Comparison of ENCODE assay signal across 8 cellular contexts in the genomic region with DNA sequence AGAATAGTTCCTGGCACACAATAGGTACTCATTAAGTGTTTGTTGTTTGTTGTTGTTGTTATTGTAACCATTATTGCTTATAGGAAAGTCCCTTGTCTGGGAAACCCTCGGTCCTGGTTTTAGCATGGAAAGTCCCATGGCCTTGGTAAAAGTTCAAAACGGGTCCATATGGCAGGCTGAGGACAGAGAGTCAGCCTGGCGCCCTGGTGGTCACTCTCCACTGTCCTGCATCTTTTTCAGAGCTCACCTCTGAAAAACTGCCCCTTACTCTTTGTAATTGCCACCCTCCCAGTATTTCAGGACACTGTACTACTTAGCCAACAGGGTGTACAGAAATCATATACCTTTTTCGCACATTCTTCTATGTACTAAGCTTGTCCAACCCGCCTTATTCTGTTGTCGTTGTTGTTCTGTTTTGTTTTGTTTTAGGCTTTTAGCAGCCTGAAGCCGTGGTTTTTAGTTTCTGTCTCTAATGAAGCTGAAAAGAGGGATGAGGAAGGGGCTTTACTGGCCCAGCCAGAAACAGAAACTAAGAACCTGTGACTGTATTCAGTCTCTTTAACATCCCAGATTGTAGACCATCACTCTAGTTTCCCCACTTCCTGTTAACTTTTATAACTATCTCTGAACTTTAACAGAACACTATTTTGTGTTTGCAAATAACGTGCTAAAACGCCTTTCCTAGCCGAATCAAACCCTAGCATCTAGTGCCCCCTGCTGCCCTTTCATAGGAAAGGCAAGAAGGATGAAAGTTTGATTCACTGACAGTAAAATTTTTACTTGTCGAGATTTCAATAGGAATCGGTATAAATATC. TPM values are rescaled to one million over a fixed set of nuclear protein-coding genes. Genes with fewer than 3 reads are reported as not detected.
A peak's percentile ranks its signal among the peaks of the same experiment; 100 is the strongest.
DNase-seq lines count a peak whose midpoint lies in the region; ATAC-seq, FAIRE-seq and TF ChIP-seq lines count a peak whose summit lies in the region.

No MANE protein-coding gene starts in this region.

- no peaks in the 10 kb centered on the region for H3K36me3 ChIP-seq in duodenal mucosa (ENCODE audit: control insufficient read depth in 1 of 2, insufficient read depth in 2 of 2, low read length in 2 of 2)
- H3K36me3 ChIP-seq in lung (ENCODE audit: control insufficient read depth in 2 of 2, insufficient read depth in 2 of 2, low read length in 2 of 2) = no peaks in the 10 kb centered on the region

- H3K27ac ChIP-seq in duodenal mucosa (ENCODE audit: low read depth, low read length) (no peak overlapping the region), lung (ENCODE audit: low read depth in 1 of 2, low read length in 1 of 2) (no peak overlapping the region)

- H3K4me3 ChIP-seq in duodenal mucosa (ENCODE audit: low read depth in 1 of 2, low read length in 2 of 2) (peak overlapping the region; percentile 86 to 89), lung (no peak overlapping the region)

- no peaks in the 10 kb centered on the region for H3K9me3 ChIP-seq in duodenal mucosa (ENCODE audit: control insufficient read depth in 1 of 2, low read length in 2 of 2)
- no peaks in the 10 kb centered on the region for H3K9me3 ChIP-seq in lung (ENCODE audit: control insufficient read depth in 2 of 2, insufficient read depth in 1 of 2, low read length in 1 of 2)

- H3K4me1 ChIP-seq in duodenal mucosa (ENCODE audit: control insufficient read depth in 1 of 2, insufficient read depth in 2 of 2, low read length in 2 of 2) = peaks cover 27 to 28% of the 10 kb centered on the region in 2 donors
- peaks cover 0 to 6% of the 10 kb centered on the region in 2 donors for H3K4me1 ChIP-seq in lung (ENCODE audit: control insufficient read depth in 2 of 2, insufficient read depth in 2 of 2, low read length in 2 of 2)

- ATAC-seq in HG03108 (IDR thresholded peaks at IDR 0.05; ENCODE audit: unreplicated experiment) (peak; percentile 36), lung (ENCODE audit: insufficient read depth, low FRiP score) (peak; percentile 81)

- in situ Hi-C loops in GM13977 (cut with MboI; ENCODE audit: low pct_unique_long_range_greater_than_20kb, low sequenced_read_pairs, unreplicated experiment) = loop anchor here (25.0 kb wide), 1 partner anchor 376 kb away; the partner anchor contains the start of gene MCM3

- H3K27me3 ChIP-seq in duodenal mucosa (ENCODE audit: control insufficient read depth in 1 of 2, insufficient read depth in 2 of 2, low read length in 2 of 2) (no peaks in the 10 kb centered on the region), lung (ENCODE audit: control insufficient read depth, insufficient read depth) (no peaks in the 10 kb centered on the region)

- WGBS in lung, 2 donors = 18 to 28% methylated on average over 12 of the region's 12 CpGs

- DNase-seq in GM13977 (ENCODE audit: low spot score) = peak; percentile 81
- peak; percentile 68 to 76 for DNase-seq in NCI-H446 (lab: John Stamatoyannopoulos, UW)
- peak; percentile 43 for DNase-seq in activated CD4-positive, alpha-beta T cell treated with anti-CD3 and anti-CD28 coated beads for 1 hour
- peak; percentile 51 for DNase-seq in lung (ENCODE audit: low spot score)
- DNase-seq in stimulated activated CD8-positive, alpha-beta memory T cell treated with anti-CD3 and anti-CD28 coated beads, Interleukin-2, amount 100 ng/mL, for 1 hour (ENCODE audit: low read depth in 2 of 2) = peak; percentile 23 to 28

- peak; percentile 74 for TF ChIP-seq CTCF in GM13977 (IDR thresholded peaks at IDR 0.05; ENCODE audit: extremely low read depth, insufficient read depth, missing control alignments)
- TF ChIP-seq CTCF in lung (IDR thresholded peaks at IDR 0.05; ENCODE audit: control extremely low read depth, extremely low read depth) = peak; percentile 86

- peak; percentile 96 for FAIRE-seq in A204.1 (lab: Jason Lieb, UNC)

- H3K9ac ChIP-seq in duodenal mucosa (ENCODE audit: low read depth in 1 of 2, low read length in 2 of 2) = peak overlapping the region in 1 of 2 donors; percentile 81

RNA-seq across cellular contexts. Expression of gene TMEM14A, which starts 7.6 kb away (rescaled TPM):
- 10 to 100 TPM; 18.4 to 18.5 TPM for total RNA-seq in lung
- 10 to 100 TPM; 14.0 to 16.7 TPM for polyA plus RNA-seq in lung

Comparison
In these comparisons a context has a peak if more than half of its experiments do, and no peak if none do; other contexts are left out.
1. DNase-seq: peak in every context shown above with its lines; median percentile 81 in GM13977; 72 in NCI-H446; 51 in lung; 43 in activated CD4-positive, alpha-beta T cell treated with anti-CD3 and anti-CD28 coated beads for 1 hour; 26 in stimulated activated CD8-positive, alpha-beta memory T cell treated with anti-CD3 and anti-CD28 coated beads, Interleukin-2, amount 100 ng/mL, for 1 hour.